ENCODE assay signal across 15 cellular contexts in genomic region chr13:57286511-57287098, GRCh38.
DNase-seq lines count a peak whose midpoint lies in the region; ATAC-seq and TF ChIP-seq lines count a peak whose summit lies in the region.
"Had no signal": no experiment of that assay in that cellular context is flagged by ENCODE, and none has a peak within 500 bp of the region (broad histone marks: within the 10 kb centered on the region; RNA-seq: fewer than 3 reads in every experiment).

No MANE protein-coding gene starts in this region.

- H2AFZ ChIP-seq in smooth muscle cell (ENCODE audit: low read depth), result peak overlapping the region; percentile 97

- H3K27me3 ChIP-seq in smooth muscle cell (ENCODE audit: low read depth), result no peaks in the 10 kb centered on the region

- no peak for ATAC-seq in GM21786 (IDR thresholded peaks at IDR 0.05; ENCODE audit: unreplicated experiment)
- ATAC-seq: HCT116 had no signal

- DNase-seq in NCI-H1105 (lab: John Stamatoyannopoulos, UW) (peak; percentile 34), islet precursor cell (peak; percentile 79), smooth muscle cell (lab: John Stamatoyannopoulos, UW; ENCODE audit: unreplicated experiment) (peak; percentile 11), dedifferentiated amniotic fluid mesenchymal stem cell (ENCODE audit: extremely low spot score) (no peak), AML-193 (lab: John Stamatoyannopoulos, UW) (no peak)
- no peak for DNase-seq in activated T-cell treated with anti-CD3 and anti-CD28 coated beads, Interleukin-2, amount 50 U/mL, for 1 hour
- DNase-seq: IMR-90, NCI-H1417 treated with DMSO at 0.1 percent for 48 hours, NCI-H2029, NCI-H2171 treated with DMSO at 0.1 percent for 48 hours, NCI-H510A, NCI-H82 had no signal

- H3K79me2 ChIP-seq in smooth muscle cell (ENCODE audit: low read depth), result peaks cover 3% of the 10 kb centered on the region

- no peak overlapping the region for H3K27ac ChIP-seq in smooth muscle cell (ENCODE audit: low read depth)

- no peaks in the 10 kb centered on the region for H3K9me3 ChIP-seq in ES-I3 (ENCODE audit: control insufficient read depth, insufficient read depth, low read length)
- H3K9me3 ChIP-seq in smooth muscle cell (replicated peaks; ENCODE audit: low read depth), result no peaks in the 10 kb centered on the region

- H3K9ac ChIP-seq in ES-I3 (ENCODE audit: low read depth, low read length) (peak overlapping the region; percentile 58), smooth muscle cell (ENCODE audit: low read depth) (peak overlapping the region; percentile 40)

- no peaks in the 10 kb centered on the region for H3F3A ChIP-seq in smooth muscle cell (ENCODE audit: low read depth)

- peak overlapping the region; percentile 71 for H3K4me3 ChIP-seq in smooth muscle cell

- H3K36me3 ChIP-seq in ES-I3 (ENCODE audit: insufficient read depth, low read length) (no peaks in the 10 kb centered on the region), smooth muscle cell (ENCODE audit: low read depth) (no peaks in the 10 kb centered on the region)

- no peaks in the 10 kb centered on the region for H4K20me1 ChIP-seq in smooth muscle cell (ENCODE audit: low read depth)

- H3K4me1 ChIP-seq in ES-I3 (ENCODE audit: insufficient read depth, low read length), result no peaks in the 10 kb centered on the region
- peaks cover 6% of the 10 kb centered on the region for H3K4me1 ChIP-seq in smooth muscle cell (ENCODE audit: low read depth)

- TF ChIP-seq CTCF in smooth muscle cell (IDR thresholded peaks at IDR 0.05; ENCODE audit: borderline replicate concordance, insufficient read depth, poor library complexity, severe bottlenecking), result no peak

- WGBS in smooth muscle cell (ENCODE audit: low lambda C conversion rate), result 37% methylated on average over 42 of the region's 49 CpGs

- peak overlapping the region; percentile 93 for H3K4me2 ChIP-seq in smooth muscle cell

Comparison
In these comparisons a context has a peak if more than half of its experiments do, and no peak if none do; other contexts are left out.
1. DNase-seq: peak in NCI-H1105 (single experiment), islet precursor cell (single experiment) and smooth muscle cell (single experiment); none in dedifferentiated amniotic fluid mesenchymal stem cell (single experiment), AML-193 (0 of 2) and activated T-cell treated with anti-CD3 and anti-CD28 coated beads, Interleukin-2, amount 50 U/mL, for 1 hour (single experiment).